Comparison of ENCODE assay signal across 1 cellular context in genomic region chr2:237421542-237422047, GRCh38.
A peak's percentile ranks its signal among the peaks of the same experiment; 100 is the strongest.
TF ChIP-seq lines count a peak whose summit lies in the region.

No MANE protein-coding gene starts in this region.

TF ChIP-seq in HCT116, 20 proteins besides CTCF, POLR2A, EP300 and RAD21 (continued from another document):
- TF ChIP-seq REST (IDR thresholded peaks at IDR 0.05; ENCODE audit: low read depth) (no peak), YY1 (IDR thresholded peaks at IDR 0.05; ENCODE audit: extremely low read depth, insufficient replicate concordance, low read depth, low read length) (peak; percentile 36), SP1 (IDR thresholded peaks at IDR 0.05; ENCODE audit: low read depth) (no peak), EZH2 (IDR thresholded peaks at IDR 0.05) (no peak)
